Comparison of ENCODE assay signal across 16 cellular contexts in genomic region chr9:125176632-125177031, GRCh38. TPM values are rescaled to one million over a fixed set of nuclear protein-coding genes. Genes with fewer than 3 reads are reported as not detected.
DNase-seq lines count a peak whose midpoint lies in the region; ATAC-seq and TF ChIP-seq lines count a peak whose summit lies in the region.
"Had no signal": no experiment of that assay in that cellular context is flagged by ENCODE, and none has a peak within 500 bp of the region (broad histone marks: within the 10 kb centered on the region; RNA-seq: fewer than 3 reads in every experiment).

No MANE protein-coding gene starts in this region.

- peaks cover 50 to 80% (median 66%) of the 10 kb centered on the region in 4 donors for H3K4me1 Mint-ChIP-seq in CD4-positive, alpha-beta memory T cell

- in situ Hi-C loops in gastrocnemius medialis (cut with MboI; ENCODE audit: low sequenced_read_pairs in 4 of 4) = no loop called here

- POLR2A ChIA-PET in CD4-positive, alpha-beta memory T cell (lab: Charles Lee; ENCODE audit: partially characterized antibody) = no interaction called here
- POLR2A ChIA-PET in RWPE1 (lab: Yijun Ruan, JAX; ENCODE audit: low non-redundant PET) = no interaction called here

- no peak for TF ChIP-seq CTCF in RWPE1 (conservative IDR thresholded peaks at IDR 0.05; ENCODE audit: low read depth)
- no peak for TF ChIP-seq CTCF in fibroblast of the aortic adventitia (IDR thresholded peaks at IDR 0.05; ENCODE audit: insufficient read depth, low read length)
- TF ChIP-seq CTCF in gastrocnemius medialis (IDR thresholded peaks at IDR 0.05 in 4 of 5, conservative IDR thresholded peaks at IDR 0.05 in 1 of 5) = no peak

- peaks cover 20 to 26% of the 10 kb centered on the region in 2 donors for H3K36me3 Mint-ChIP-seq in CD4-positive, alpha-beta memory T cell

- no peaks in the 10 kb centered on the region for H3K27me3 Mint-ChIP-seq in CD4-positive, alpha-beta memory T cell
- H3K27me3 Mint-ChIP-seq: activated CD8-positive, alpha-beta T cell treated with anti-CD3 and anti-CD28 coated beads for 36 hours had no signal

- H3K9me3 Mint-ChIP-seq in CD4-positive, alpha-beta memory T cell = no peaks in the 10 kb centered on the region
- H3K9me3 Mint-ChIP-seq: activated CD8-positive, alpha-beta T cell treated with anti-CD3 and anti-CD28 coated beads for 36 hours had no signal

- intact Hi-C loops in CD4-positive, alpha-beta memory T cell (cut with micrococcal nuclease) = no loop called here
- intact Hi-C loops in gastrocnemius medialis (cut with DNase I; ENCODE audit: low total_unique reads) = no loop called here
- intact Hi-C loops in left cardiac atrium (cut with DNase I) = no loop called here

- H3K36me3 ChIP-seq in CD4-positive, alpha-beta memory T cell (ENCODE audit: insufficient read depth, low read length) = no peaks in the 10 kb centered on the region
- H3K36me3 ChIP-seq in gastrocnemius medialis = no peaks in the 10 kb centered on the region
- H3K36me3 ChIP-seq: prostate gland had no signal

- peaks cover 48% of the 10 kb centered on the region for H3K4me1 ChIP-seq in CD4-positive, alpha-beta memory T cell (ENCODE audit: insufficient read depth, low read length)
- peaks cover 47 to 72% of the 10 kb centered on the region in 2 donors for H3K4me1 ChIP-seq in gastrocnemius medialis
- H3K4me1 ChIP-seq: HAP-1, prostate gland had no signal

- peak overlapping the region in 1 of 8 donors; percentile 1 for H3K4me3 Mint-ChIP-seq in CD4-positive, alpha-beta memory T cell
- H3K4me3 Mint-ChIP-seq: activated CD8-positive, alpha-beta T cell treated with anti-CD3 and anti-CD28 coated beads for 36 hours had no signal

- CTCF ChIA-PET in CD4-positive, alpha-beta memory T cell (lab: Charles Lee; ENCODE audit: partially characterized antibody) = no interaction called here
- CTCF ChIA-PET in RWPE1 (lab: Yijun Ruan, JAX) = no interaction called here

- no peak overlapping the region for H3K27ac ChIP-seq in CD4-positive, alpha-beta memory T cell (ENCODE audit: low read depth, low read length)
- peak overlapping the region; percentile 28 for H3K27ac ChIP-seq in RWPE1
- peak overlapping the region; percentile 34 to 98 (median 40) for H3K27ac ChIP-seq in gastrocnemius medialis
- H3K27ac ChIP-seq: BLaER1 treated with 17β-estradiol and CSF1 and Interleukin-3, amounts not matched to agents 10 nM and 100 nM; coronary artery; prostate gland had no signal

- no peaks in the 10 kb centered on the region for H3K27me3 ChIP-seq in CD4-positive, alpha-beta memory T cell (ENCODE audit: insufficient read depth, low read length)
- no peaks in the 10 kb centered on the region for H3K27me3 ChIP-seq in gastrocnemius medialis
- H3K27me3 ChIP-seq: BLaER1 treated with 17β-estradiol and CSF1 and Interleukin-3, amounts not matched to agents 10 nM and 100 nM had no signal

- no peak for DNase-seq in CD4-positive, alpha-beta memory T cell
- DNase-seq in RWPE1 (ENCODE audit: low spot score) = no peak
- DNase-seq in fibroblast of the aortic adventitia (ENCODE audit: low read depth) = peak; percentile 56
- no peak for DNase-seq in gastrocnemius medialis
- no peak for DNase-seq in NOMO-1 treated with DMSO at 0.1 percent for 48 hours (lab: John Stamatoyannopoulos, UW; ENCODE audit: unreplicated experiment)
- DNase-seq in left cardiac atrium = no peak
- no peak for DNase-seq in stimulated activated CD4-positive, alpha-beta T cell treated with anti-CD3 and anti-CD28 coated beads, Interleukin-1b, Interleukin-23, amount 100 ng/mL, for 48 hours
- DNase-seq: activated CD8-positive, alpha-beta T cell treated with anti-CD3 and anti-CD28 coated beads for 36 hours; NCI-H1694; NCI-H510A; stimulated activated CD4-positive, alpha-beta T cell treated with anti-CD3 and anti-CD28 coated beads, Interleukin-12 subunit alpha, Interleukin-12 subunit beta, amount 100 ng/mL, for 4 hours had no signal

- ATAC-seq in gastrocnemius medialis = no peak
- no peak for ATAC-seq in left cardiac atrium
- ATAC-seq: activated CD8-positive, alpha-beta T cell treated with anti-CD3 and anti-CD28 coated beads for 36 hours; left lobe of liver had no signal

- peak overlapping the region in 5 of 7 donors; percentile 2 to 72 (median 65) for H3K27ac Mint-ChIP-seq in CD4-positive, alpha-beta memory T cell

- no peak for TF ChIP-seq POLR2A in gastrocnemius medialis (IDR thresholded peaks at IDR 0.05)

- H3K4me3 ChIP-seq in CD4-positive, alpha-beta memory T cell (ENCODE audit: low read length in 2 of 2) = no peak overlapping the region
- H3K4me3 ChIP-seq in fibroblast of the aortic adventitia (ENCODE audit: low read depth, low read length) (no peak overlapping the region), gastrocnemius medialis (no peak overlapping the region)
- H3K4me3 ChIP-seq: BLaER1 treated with 17β-estradiol and CSF1 and Interleukin-3, amounts not matched to agents 10 nM and 100 nM; coronary artery; HAP-1; prostate gland had no signal

- H3K9me3 ChIP-seq in CD4-positive, alpha-beta memory T cell (ENCODE audit: control insufficient read depth in 1 of 2, low read length in 2 of 2) = no peaks in the 10 kb centered on the region
- H3K9me3 ChIP-seq in gastrocnemius medialis = no peaks in the 10 kb centered on the region
- H3K9me3 ChIP-seq: HAP-1, prostate gland had no signal

RNA-seq across cellular contexts. Expression of gene PPP6C, which starts 13.0 kb away (rescaled TPM):
- 10 to 100 TPM; 49.2 TPM for total RNA-seq in CD4-positive, alpha-beta memory T cell
- polyA plus RNA-seq in CD4-positive, alpha-beta memory T cell = 10 to 100 TPM; 62.3 to 66.1 TPM
- 28.0 and 28.5 TPM in 2 replicates for total RNA-seq in fibroblast of the aortic adventitia (ENCODE audit: low replicate concordance)
- 10 to 100 TPM; 49.4 to 80.6 (median 73.6) TPM for total RNA-seq in gastrocnemius medialis
- total RNA-seq in left cardiac atrium = 10 to 100 TPM; 34.0 to 38.9 TPM

RNA-seq across cellular contexts. Expression of gene RABEPK, which starts 23.7 kb away (rescaled TPM):
- 10 to 100 TPM; 12.2 to 13.5 TPM for total RNA-seq in CD4-positive, alpha-beta memory T cell
- polyA plus RNA-seq in CD4-positive, alpha-beta memory T cell = 10 to 100 TPM; 35.9 to 43.3 TPM
- total RNA-seq in fibroblast of the aortic adventitia (ENCODE audit: low replicate concordance) (9.2 and 25.2 TPM in 2 replicates), gastrocnemius medialis (10 to 100 TPM in 3 of 4 donors, 1 to 10 TPM in 1; 8.7 to 15.0 (median 13.4) TPM), left cardiac atrium (10 to 100 TPM in 1 of 2 donors, 1 to 10 TPM in 1; 8.3 to 10.0 TPM)

RNA-seq across cellular contexts. Expression of gene SCAI, which starts 33.3 kb away (rescaled TPM):
- 10 to 100 TPM; 14.7 to 15.5 TPM for total RNA-seq in CD4-positive, alpha-beta memory T cell
- polyA plus RNA-seq in CD4-positive, alpha-beta memory T cell = 1 to 10 TPM in 1 of 2 donors, under 1 TPM in 1; 0.23 to 2.4 TPM
- 7.3 and 14.0 TPM in 2 replicates for total RNA-seq in fibroblast of the aortic adventitia (ENCODE audit: low replicate concordance)
- total RNA-seq in gastrocnemius medialis = 1 to 10 TPM; 1.1 to 4.7 (median 3.4) TPM
- total RNA-seq in left cardiac atrium = 1 to 10 TPM; 5.6 to 5.8 TPM
